ENCODE assay signal across 16 cellular contexts in genomic region chr14:31159682-31160296, GRCh38. TPM values are rescaled to one million over a fixed set of nuclear protein-coding genes. Genes with fewer than 3 reads are reported as not detected.
DNase-seq lines count a peak whose midpoint lies in the region; ATAC-seq, FAIRE-seq and TF ChIP-seq lines count a peak whose summit lies in the region.
"Had no signal": no experiment of that assay in that cellular context is flagged by ENCODE, and none has a peak within 500 bp of the region (broad histone marks: within the 10 kb centered on the region; RNA-seq: fewer than 3 reads in every experiment).

No MANE protein-coding gene starts in this region.

- POLR2A ChIA-PET in A549 (lab: Yijun Ruan, JAX) = interaction anchor here (1.3 kb wide), 1 partner anchor 48 kb away, joined by 4 read pairs; the partner anchor contains the start of gene HECTD1

- peaks cover 0 to 77% of the 10 kb centered on the region in 2 donors for H3K36me3 ChIP-seq in adrenal gland (replicated peaks in 1 of 2)

- no peaks in the 10 kb centered on the region for H3K27me3 ChIP-seq in adrenal gland
- H3K27me3 ChIP-seq: suprapubic skin had no signal

- H3K4me1 ChIP-seq in A549 (peaks cover 54% of the 10 kb centered on the region), adrenal gland (replicated peaks in 1 of 2) (peaks cover 2 to 11% of the 10 kb centered on the region in 2 donors)
- H3K4me1 ChIP-seq: suprapubic skin had no signal

- H3K4me3 ChIP-seq in A549 (no peak overlapping the region), adrenal gland (no peak overlapping the region)
- H3K4me3 ChIP-seq: suprapubic skin had no signal

- no peak for TF ChIP-seq EP300 in A549 (IDR thresholded peaks at IDR 0.05)

- H3K9me3 ChIP-seq in A549 (no peaks in the 10 kb centered on the region), adrenal gland (replicated peaks in 1 of 3) (no peaks in the 10 kb centered on the region)
- H3K9me3 ChIP-seq: suprapubic skin had no signal

- CTCF ChIA-PET in A549 (lab: Yijun Ruan, JAX) = interaction anchor here (2.0 kb wide), 1 partner anchor 19 kb away, joined by 8 read pairs; no protein-coding TSS in a partner anchor

- ATAC-seq in A549 (peak in 1 of 2 experiments; percentile 67; a peak in 3 of 6 replicates), sciatic nerve (no peak)

- peak overlapping the region; percentile 63 to 82 for H3K27ac ChIP-seq in A549
- no peak overlapping the region for H3K27ac ChIP-seq in adrenal gland
- H3K27ac ChIP-seq in caudate nucleus (ENCODE audit: low read depth, low read length) = no peak overlapping the region
- H3K27ac ChIP-seq: suprapubic skin had no signal

- no peak for TF ChIP-seq RAD21 in A549 (conservative IDR thresholded peaks at IDR 0.05 in 1 of 2, IDR thresholded peaks at IDR 0.05 in 1 of 2)

- intact Hi-C loops in adrenal gland (cut with DNase I) (no loop called here), sciatic nerve (cut with DNase I) (no loop called here)

- 28% methylated on average over 13 of the region's 13 CpGs for WGBS in A549 (ENCODE audit: missing lambda C conversion rate)
- whole genome bisulfite sequencing in adrenal gland, 4 donors = 65 to 74% (median 69%) methylated on average over 13 of the region's 13 CpGs

- TF ChIP-seq POLR2A in A549 (IDR thresholded peaks at IDR 0.05; ENCODE audit: low read length) (no peak), adrenal gland (IDR thresholded peaks at IDR 0.05) (no peak)

- no peak for FAIRE-seq in A549 (lab: Jason Lieb, UNC)
- FAIRE-seq: D721Med, endothelial cell of umbilical vein had no signal

- peak overlapping the region; percentile 52 for H3K4me2 ChIP-seq in A549

- TF ChIP-seq CTCF in A549 (IDR thresholded peaks at IDR 0.05) = no peak
- no peak for TF ChIP-seq CTCF in adrenal gland (IDR thresholded peaks at IDR 0.05)

- peak in 1 of 2 experiments; percentile 35 for DNase-seq in A549 (ENCODE audit: low read depth in 1 of 2, low spot score in 1 of 2)
- peak; percentile 18 for DNase-seq in H4 (ENCODE audit: low spot score)
- DNase-seq in adrenal gland = peak in 5 of 7 donors; percentile 36 to 58 (median 52)
- DNase-seq in myocyte (ENCODE audit: low read depth) = peak; percentile 30
- DNase-seq in caudate nucleus (lab: John Stamatoyannopoulos, UW) = no peak
- DNase-seq in HuH-7 (ENCODE audit: low spot score) = no peak
- DNase-seq in sciatic nerve (ENCODE audit: low spot score) = no peak
- DNase-seq in NCI-H1048 (lab: John Stamatoyannopoulos, UW) = no peak
- DNase-seq: activated CD4-positive, alpha-beta T cell treated with anti-CD3 and anti-CD28 coated beads for 1 hour; activated naive CD4-positive, alpha-beta T cell treated with anti-CD3 and anti-CD28 coated beads, Interleukin-2, amount 50 U/mL, for 16 hours; AML-193; NCI-H774; RPMI8226 had no signal

TF ChIP-seq in A549, 52 proteins besides CTCF, POLR2A, EP300 and RAD21:
- TF ChIP-seq MAX (IDR thresholded peaks at IDR 0.05) (0 out of 2 replicates have a peak, but pooled peaks have one; percentile 21), ZFP36 (IDR thresholded peaks at IDR 0.05; ENCODE audit: borderline replicate concordance, partially characterized antibody) (no peak), FOSL2 (IDR thresholded peaks at IDR 0.05) (0 out of 2 replicates have a peak, but pooled peaks have one; percentile 14), FOSL2 (CRISPR knock-in tag; IDR thresholded peaks at IDR 0.05) (peak; percentile 58), FOXS1 (CRISPR knock-in tag; IDR thresholded peaks at IDR 0.05) (no peak), JUN (IDR thresholded peaks at IDR 0.05) (no peak), ZC3H11A (IDR thresholded peaks at IDR 0.05) (no peak), RARB (CRISPR knock-in tag; IDR thresholded peaks at IDR 0.05) (no peak), NFE2L2 (conservative IDR thresholded peaks at IDR 0.05; ENCODE audit: low read length) (no peak)

RNA-seq across cellular contexts. Expression of gene HECTD1, which starts 47.8 kb away (rescaled TPM):
- polyA plus RNA-seq in A549 (2011; rRNA removed) (149 and 154 TPM in 2 replicates), A549 (2017; fragmentation: RNase III; extraction: RNeasy Plus Mini Kit Qiagen cat#74134 plus additional on column Dnase treatment) (58.8 to 60.9 TPM (median 60.7 TPM) in 3 replicates), adrenal gland (100 to 1,000 TPM in 1 of 3 donors, 10 to 100 TPM in 2; 77.1 to 117 (median 80.5) TPM)
- 29.0 and 29.7 TPM in 2 replicates for polyA plus RNA-seq in A549 (2012; cell fraction: cytosol; rRNA removed)
- polyA plus RNA-seq in A549 (2012; cell fraction: nucleus; rRNA removed) = 42.1 and 64.3 TPM in 2 replicates
- polyA minus RNA-seq in A549 (2011; rRNA and poly(A)+ RNA removed) = 319 and 375 TPM in 2 replicates
- total RNA-seq in H4 (2014; rRNA removed; shearing (Covaris generic)) = 77.7 and 87.4 TPM in 2 replicates
- total RNA-seq in adrenal gland (100 to 1,000 TPM; 144 to 309 (median 200) TPM), myocyte (182 and 221 TPM in 2 replicates), sciatic nerve (193 TPM)
- 44.6 TPM for polyA plus RNA-seq in myocyte (2012)

Comparison
In these comparisons a context has a peak if more than half of its experiments do, and no peak if none do; other contexts are left out.
1. DNase-seq: peak in H4 (single experiment), adrenal gland (5 of 7) and myocyte (single experiment); none in caudate nucleus (0 of 61), HuH-7 (single experiment), sciatic nerve (single experiment) and NCI-H1048 (single experiment).
2. H3K27ac ChIP-seq: peak in A549 (2 of 2); none in adrenal gland (0 of 5) and caudate nucleus (single experiment).